Comparison of ENCODE assay signal across 9 cellular contexts in genomic region chr12:108865169-108865568, GRCh38. TPM values are rescaled to one million over a fixed set of nuclear protein-coding genes. Genes with fewer than 3 reads are reported as not detected.
"Had no signal": no experiment of that assay in that cellular context is flagged by ENCODE, and none has a peak within 500 bp of the region (broad histone marks: within the 10 kb centered on the region; RNA-seq: fewer than 3 reads in every experiment).

No MANE protein-coding gene starts in this region.

- ATAC-seq: HepG2 had no signal

- H3K9me3 Mint-ChIP-seq: IgD-negative memory B cell had no signal

- DNase-seq: IMR-90, KBM-7, KG1 had no signal

- H3K27ac ChIP-seq: HL-60 had no signal

- H3K4me3 Mint-ChIP-seq: IgD-negative memory B cell had no signal

- H3K27me3 Mint-ChIP-seq: IgD-negative memory B cell had no signal

- H3K27ac Mint-ChIP-seq: IgD-negative memory B cell had no signal

- FAIRE-seq: HepG2, HTR-8/SVneo had no signal

RNA-seq across cellular contexts. Expression of gene DAO, which starts 14.7 kb away (rescaled TPM):
- total RNA-seq: HT-29, HT1080, IMR-90 had no signal
- polyA plus RNA-seq: IgD-negative memory B cell, IMR-90 had no signal
